ENCODE assay signal across 15 cellular contexts in genomic region chr1:172980971-172981370, GRCh38.
A peak's percentile ranks its signal among the peaks of the same experiment; 100 is the strongest.
DNase-seq lines count a peak whose midpoint lies in the region; ATAC-seq and TF ChIP-seq lines count a peak whose summit lies in the region.
"Had no signal": no experiment of that assay in that cellular context is flagged by ENCODE, and none has a peak within 500 bp of the region (broad histone marks: within the 10 kb centered on the region; RNA-seq: fewer than 3 reads in every experiment).

No MANE protein-coding gene starts in this region.

- H3K4me1 ChIP-seq in ACC112 (ENCODE audit: control insufficient read depth, insufficient read depth, low read length, unreplicated experiment) (peaks cover 33% of the 10 kb centered on the region), HEK293 (ENCODE audit: control insufficient read depth, insufficient read depth, low read length) (no peaks in the 10 kb centered on the region), SJSA1 (replicated peaks) (peaks cover 19% of the 10 kb centered on the region)
- H3K4me1 ChIP-seq: HAP-1 had no signal

- H3K27me3 ChIP-seq in ACC112 (ENCODE audit: insufficient read depth, low read length): no peaks in the 10 kb centered on the region
- no peaks in the 10 kb centered on the region for H3K27me3 ChIP-seq in SJSA1 (replicated peaks)

- no peak overlapping the region for H3K4me3 Mint-ChIP-seq in activated T-cell treated with anti-CD3 and anti-CD28 coated beads, Interleukin-2, amount 50 U/mL, for 72 hours
- H3K4me3 Mint-ChIP-seq: CD4-positive, alpha-beta T cell had no signal

- H3K27ac ChIP-seq in ACC112 (ENCODE audit: low read depth, low read length) (peak overlapping the region; percentile 50; the same call in 1 of the 2 replicates), HEK293 (ENCODE audit: extremely low read depth, low read depth, low read length) (no peak overlapping the region), SJSA1 (peak overlapping the region; percentile 13; the same call in 1 of the 2 replicates)
- H3K27ac ChIP-seq: C4-2B, HL-60 had no signal

- H3K36me3 ChIP-seq in ACC112 (ENCODE audit: insufficient read depth, low read length): no peaks in the 10 kb centered on the region
- H3K36me3 ChIP-seq in HEK293 (ENCODE audit: control insufficient read depth in 2 of 2, insufficient read depth in 1 of 2, low read length in 2 of 2): no peaks in the 10 kb centered on the region
- no peaks in the 10 kb centered on the region for H3K36me3 ChIP-seq in SJSA1
- H3K36me3 ChIP-seq: HAP-1 had no signal

- CTCF ChIA-PET in HEK293 (lab: Yijun Ruan, JAX): no interaction called here

- H3K27ac Mint-ChIP-seq in activated T-cell treated with anti-CD3 and anti-CD28 coated beads, Interleukin-2, amount 50 U/mL, for 72 hours: no peak overlapping the region
- H3K27ac Mint-ChIP-seq: CD4-positive, alpha-beta T cell had no signal

- H3K9me3 Mint-ChIP-seq in activated T-cell treated with anti-CD3 and anti-CD28 coated beads, Interleukin-2, amount 50 U/mL, for 72 hours: no peaks in the 10 kb centered on the region
- H3K9me3 Mint-ChIP-seq: CD4-positive, alpha-beta T cell had no signal

- H3K79me2 ChIP-seq in ACC112 (ENCODE audit: control insufficient read depth, insufficient read depth, low read length, unreplicated experiment): no peaks in the 10 kb centered on the region

- ATAC-seq in activated T-cell treated with anti-CD3 and anti-CD28 coated beads, Interleukin-2, amount 50 U/mL, for 72 hours (replicated peaks in 1 of 2): no peak

- H3K4me1 Mint-ChIP-seq in activated T-cell treated with anti-CD3 and anti-CD28 coated beads, Interleukin-2, amount 50 U/mL, for 72 hours (ENCODE audit: low read depth): no peaks in the 10 kb centered on the region

- H2AFZ ChIP-seq in ACC112 (ENCODE audit: low read length, unreplicated experiment): peak overlapping the region; percentile 57

- H3K36me3 Mint-ChIP-seq in activated T-cell treated with anti-CD3 and anti-CD28 coated beads, Interleukin-2, amount 50 U/mL, for 72 hours (ENCODE audit: insufficient read depth in 2 of 2): peaks cover 0 to 1% of the 10 kb centered on the region in 2 donors

- no peak for DNase-seq in SJSA1 (ENCODE audit: low read depth in 1 of 2, low spot score in 2 of 2)
- DNase-seq in hippocampal formation (lab: John Stamatoyannopoulos, UW): no peak
- DNase-seq in GM03348 (ENCODE audit: low spot score): no peak
- DNase-seq in activated T-cell treated with anti-CD3 and anti-CD28 coated beads, Interleukin-2, amount 50 U/mL, for 72 hours: no peak
- DNase-seq: AML-193; Caco-2; CD4-positive, alpha-beta T cell; DMS79; GDM1; KG1 had no signal

- no peak for TF ChIP-seq CTCF in HEK293 (tag by site-specific recombination; IDR thresholded peaks at IDR 0.05)

- POLR2A ChIA-PET in HEK293 (lab: Yijun Ruan, JAX): no interaction called here

- H3K4me3 ChIP-seq in ACC112 (ENCODE audit: low read depth, low read length): no peak overlapping the region
- H3K4me3 ChIP-seq in HEK293 (ENCODE audit: low read depth, low read length): no peak overlapping the region
- H3K4me3 ChIP-seq in SJSA1: no peak overlapping the region
- H3K4me3 ChIP-seq: HAP-1 had no signal

- peaks cover 5% of the 10 kb centered on the region for H3K27me3 Mint-ChIP-seq in activated T-cell treated with anti-CD3 and anti-CD28 coated beads, Interleukin-2, amount 50 U/mL, for 72 hours (ENCODE audit: low read depth)
- H3K27me3 Mint-ChIP-seq: CD4-positive, alpha-beta T cell had no signal

- H3K9me3 ChIP-seq in HEK293 (ENCODE audit: control insufficient read depth, insufficient read depth, low read depth, low read length) (no peaks in the 10 kb centered on the region), SJSA1 (replicated peaks) (no peaks in the 10 kb centered on the region)
- H3K9me3 ChIP-seq: Caco-2, HAP-1 had no signal

TF ChIP-seq in HEK293, 187 proteins besides CTCF, POLR2A, EP300 and RAD21:
- TF ChIP-seq ZNF792 (tag by site-specific recombination; IDR thresholded peaks at IDR 0.05): no peak
- TF ChIP-seq KLF9 (tag by site-specific recombination; IDR thresholded peaks at IDR 0.05; ENCODE audit: low read depth): no peak
- TF ChIP-seq ATF2 (tag by site-specific recombination; IDR thresholded peaks at IDR 0.05; ENCODE audit: low read depth): peak; percentile 65
- no peak for TF ChIP-seq ZNF571 (tag by site-specific recombination; IDR thresholded peaks at IDR 0.05)
- no peak for TF ChIP-seq ZFP69B (tag by site-specific recombination; IDR thresholded peaks at IDR 0.05)
